In genomic region chr19:49851456-49852259, GRCh38 we compare ENCODE assay signal across 8 cellular contexts. TPM values are rescaled to one million over a fixed set of nuclear protein-coding genes. Genes with fewer than 3 reads are reported as not detected.
DNase-seq lines count a peak whose midpoint lies in the region; ATAC-seq and TF ChIP-seq lines count a peak whose summit lies in the region.

No MANE protein-coding gene starts in this region.

- H3K4me3 ChIP-seq in right cardiac atrium (ENCODE audit: low read length) (peak overlapping the region; percentile 98), sigmoid colon (peak overlapping the region; percentile 76 to 100 (median 95))

- TF ChIP-seq CTCF in sigmoid colon (IDR thresholded peaks at IDR 0.05): no peak

- 2% methylated on average over 76 of the region's 78 CpGs for WGBS in right cardiac atrium
- WGBS in sigmoid colon, 2 donors: 2% methylated on average over 78 of the region's 78 CpGs

- peaks cover 39% of the 10 kb centered on the region for H3K4me1 Mint-ChIP-seq in activated naive CD4-positive, alpha-beta T cell treated with anti-CD3 and anti-CD28 coated beads, Interleukin-2, amount 50 U/mL, for 24 hours

- H3K27ac Mint-ChIP-seq in activated naive CD4-positive, alpha-beta T cell treated with anti-CD3 and anti-CD28 coated beads, Interleukin-2, amount 50 U/mL, for 24 hours: peak overlapping the region; percentile 79

- TF ChIP-seq EP300 in sigmoid colon (IDR thresholded peaks at IDR 0.05): no peak

- H3K27me3 Mint-ChIP-seq in activated naive CD4-positive, alpha-beta T cell treated with anti-CD3 and anti-CD28 coated beads, Interleukin-2, amount 50 U/mL, for 24 hours: no peaks in the 10 kb centered on the region

- peaks cover 5% of the 10 kb centered on the region for H3K9me3 Mint-ChIP-seq in activated naive CD4-positive, alpha-beta T cell treated with anti-CD3 and anti-CD28 coated beads, Interleukin-2, amount 50 U/mL, for 24 hours

- ATAC-seq in right cardiac atrium: no peak
- ATAC-seq in GM18873 (IDR thresholded peaks at IDR 0.05; ENCODE audit: low FRiP score, unreplicated experiment): no peak

- H3K36me3 Mint-ChIP-seq in activated naive CD4-positive, alpha-beta T cell treated with anti-CD3 and anti-CD28 coated beads, Interleukin-2, amount 50 U/mL, for 24 hours: no peaks in the 10 kb centered on the region

- H3K4me3 Mint-ChIP-seq in activated naive CD4-positive, alpha-beta T cell treated with anti-CD3 and anti-CD28 coated beads, Interleukin-2, amount 50 U/mL, for 24 hours: peak overlapping the region; percentile 87

- DNase-seq in NCI-H2029 (lab: John Stamatoyannopoulos, UW): peak; percentile 25
- no peak for DNase-seq in NCI-H2029 treated with DMSO at 0.1 percent for 48 hours (lab: John Stamatoyannopoulos, UW)
- DNase-seq in NAMALWA (ENCODE audit: low spot score): peak; percentile 55
- DNase-seq in right cardiac atrium: peak; percentile 43 to 83 (median 71)
- no peak for DNase-seq in sigmoid colon
- DNase-seq in cerebellar cortex (ENCODE audit: low spot score): no peak

- H3K27me3 ChIP-seq in right cardiac atrium (ENCODE audit: control insufficient read depth, insufficient read depth) (no peaks in the 10 kb centered on the region), sigmoid colon (no peaks in the 10 kb centered on the region)

- no peak for TF ChIP-seq POLR2A in sigmoid colon (IDR thresholded peaks at IDR 0.05)

- H3K27ac ChIP-seq in right cardiac atrium (ENCODE audit: low read length) (peak overlapping the region; percentile 98), sigmoid colon (peak overlapping the region; percentile 99 to 100 (median 100))

- intact Hi-C loops in right cardiac atrium (cut with DNase I) (loop anchor here in 1 of 4 donors (10.0 kb wide), 1 partner anchor 167 kb away; the partner anchor contains the start of gene ADM5), sigmoid colon (cut with DNase I) (loop anchor here (2.0 kb wide), 1 partner anchor 33 kb away; the partner anchor contains the start of gene MED25)

- peaks cover 0 to 24% (median 21%) of the 10 kb centered on the region in 4 donors for H3K36me3 ChIP-seq in sigmoid colon

- H3K9me3 ChIP-seq in right cardiac atrium (ENCODE audit: control insufficient read depth, low read length) (no peaks in the 10 kb centered on the region), sigmoid colon (no peaks in the 10 kb centered on the region)

- peaks cover 6% of the 10 kb centered on the region for H3K4me1 ChIP-seq in right cardiac atrium (ENCODE audit: control insufficient read depth, insufficient read depth, low read length)
- peaks cover 0 to 44% (median 33%) of the 10 kb centered on the region in 4 donors for H3K4me1 ChIP-seq in sigmoid colon

RNA-seq across cellular contexts. Expression of gene PTOV1, which starts 0.7 kb away (rescaled TPM):
- total RNA-seq in right cardiac atrium (100 to 1,000 TPM; 127 to 146 (median 141) TPM), sigmoid colon (100 to 1,000 TPM in 1 of 4 donors, 10 to 100 TPM in 3; 52.2 to 105 (median 68.1) TPM)
- polyA plus RNA-seq in right cardiac atrium (134 TPM), sigmoid colon (10 to 100 TPM; 54.8 to 79.7 (median 62.5) TPM)

RNA-seq across cellular contexts. Expression of gene PNKP, which starts 15.7 kb away (rescaled TPM):
- 100 to 1,000 TPM in 1 of 4 donors, 10 to 100 TPM in 3; 38.6 to 144 (median 42.9) TPM for total RNA-seq in right cardiac atrium
- polyA plus RNA-seq in right cardiac atrium: 40.8 TPM
- 10 to 100 TPM; 28.2 to 44.0 (median 33.9) TPM for total RNA-seq in sigmoid colon
- 10 to 100 TPM; 27.0 to 88.8 (median 34.0) TPM for polyA plus RNA-seq in sigmoid colon

RNA-seq across cellular contexts. Expression of gene AKT1S1, which starts 25.5 kb away (rescaled TPM):
- total RNA-seq in right cardiac atrium: 10 to 100 TPM; 32.4 to 38.7 (median 36.4) TPM
- polyA plus RNA-seq in right cardiac atrium: 40.2 TPM
- total RNA-seq in sigmoid colon: 10 to 100 TPM; 13.6 to 16.1 (median 14.6) TPM
- 10 to 100 TPM; 30.3 to 55.9 (median 33.6) TPM for polyA plus RNA-seq in sigmoid colon

RNA-seq across cellular contexts. Expression of gene TBC1D17, which starts 25.8 kb away (rescaled TPM):
- 10 to 100 TPM; 35.7 to 45.7 (median 42.1) TPM for total RNA-seq in right cardiac atrium
- polyA plus RNA-seq in right cardiac atrium: 35.6 TPM
- total RNA-seq in sigmoid colon: 10 to 100 TPM; 25.0 to 41.0 (median 26.6) TPM
- 10 to 100 TPM; 13.4 to 29.5 (median 22.8) TPM for polyA plus RNA-seq in sigmoid colon

RNA-seq across cellular contexts. Expression of gene MED25, which starts 33.6 kb away (rescaled TPM):
- total RNA-seq in right cardiac atrium (10 to 100 TPM; 37.8 to 50.4 (median 43.1) TPM), sigmoid colon (10 to 100 TPM; 17.8 to 45.4 (median 22.4) TPM)
- polyA plus RNA-seq in right cardiac atrium (39.2 TPM), sigmoid colon (10 to 100 TPM; 18.0 to 43.5 (median 30.1) TPM)

Comparison
In these comparisons a context has a peak if more than half of its experiments do, and no peak if none do; other contexts are left out.
1. DNase-seq: peak in NCI-H2029 (single experiment), NAMALWA (single experiment) and right cardiac atrium (3 of 3); none in NCI-H2029 treated with DMSO at 0.1 percent for 48 hours (single experiment), sigmoid colon (single experiment) and cerebellar cortex (single experiment).